In the genomic region with DNA sequence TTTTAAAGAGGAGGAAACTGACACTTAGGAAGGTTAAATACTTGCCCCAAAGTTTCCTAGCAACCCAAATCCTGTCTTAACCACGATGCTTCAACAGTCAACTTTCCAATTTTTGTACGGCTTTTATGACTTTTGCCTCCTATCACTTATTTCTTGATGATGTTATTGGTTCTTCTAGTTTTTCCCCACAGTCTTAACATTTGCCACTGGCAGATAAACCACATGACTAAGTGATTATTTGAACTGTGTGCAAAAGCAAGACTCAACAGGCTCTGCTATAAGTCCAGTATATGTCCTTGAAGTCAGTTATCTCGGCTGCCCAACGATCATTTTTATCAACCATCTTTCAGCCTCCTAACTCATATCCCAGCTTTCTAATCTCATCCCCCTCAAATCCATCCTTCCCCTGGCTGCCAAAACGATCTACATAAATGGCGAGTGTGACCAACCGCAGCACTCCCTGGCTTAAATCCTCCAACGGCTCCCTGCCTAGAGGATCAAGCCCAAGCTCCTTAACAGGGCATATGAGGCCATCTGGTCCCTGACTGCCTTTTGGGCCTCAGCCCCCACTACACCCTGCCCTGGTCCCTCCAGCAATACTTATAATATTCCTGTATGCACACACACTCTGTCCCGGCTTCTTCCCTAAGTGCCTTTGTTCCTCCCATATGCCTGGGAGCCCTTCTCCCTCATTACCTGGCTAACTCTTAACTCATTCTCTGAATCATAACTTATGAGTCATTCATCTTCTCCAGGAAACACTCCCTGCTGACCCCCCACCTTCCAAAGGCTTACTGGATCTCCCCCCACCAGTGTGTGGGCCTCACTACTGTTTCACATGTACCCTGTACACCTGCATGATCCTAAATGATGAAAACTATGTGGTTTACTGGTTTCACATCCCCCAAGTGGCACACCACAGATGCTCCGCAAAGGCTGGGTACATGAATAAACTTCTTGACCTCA, we compare ENCODE assay signal across 1 cellular context.
A peak's percentile ranks its signal among the peaks of the same experiment; 100 is the strongest.
TF ChIP-seq lines count a peak whose summit lies in the region.

No MANE protein-coding gene starts in this region.

TF ChIP-seq in K562, 482 proteins besides CTCF, POLR2A, EP300 and RAD21 (continues in another document):
- TF ChIP-seq NR2C2 (CRISPR knock-in tag; IDR thresholded peaks at IDR 0.05) (no peak), NR2C2 (tag; IDR thresholded peaks at IDR 0.05) (no peak), TEAD2 (tag; IDR thresholded peaks at IDR 0.05) (no peak), ZNF79 (CRISPR knock-in tag; IDR thresholded peaks at IDR 0.05; ENCODE audit: low read depth) (no peak), PHF21A (IDR thresholded peaks at IDR 0.05; ENCODE audit: borderline replicate concordance, low read depth) (no peak), PPARD (CRISPR knock-in tag; IDR thresholded peaks at IDR 0.05) (no peak), ZNF239 (CRISPR knock-in tag; IDR thresholded peaks at IDR 0.05) (no peak), SRSF3 (IDR thresholded peaks at IDR 0.05; ENCODE audit: insufficient read depth, low read length) (no peak), TEAD1 (CRISPR knock-in tag; IDR thresholded peaks at IDR 0.05) (no peak; a peak in 1 of 4 replicates), MBD2 (IDR thresholded peaks at IDR 0.05; ENCODE audit: borderline replicate concordance, low read depth) (0 out of 2 replicates have a peak, but pooled peaks have one; percentile 24), ZNF146 (CRISPR knock-in tag; IDR thresholded peaks at IDR 0.05; ENCODE audit: unreplicated experiment) (no peak), MYBL2 (IDR thresholded peaks at IDR 0.05; ENCODE audit: low read depth) (peak; percentile 91), MYBL2 (CRISPR knock-in tag; IDR thresholded peaks at IDR 0.05; ENCODE audit: borderline replicate concordance) (no peak), ELF2 (CRISPR knock-in tag; IDR thresholded peaks at IDR 0.05) (no peak), ZNF408 (CRISPR knock-in tag; IDR thresholded peaks at IDR 0.05; ENCODE audit: low read depth) (no peak), KDM4B (IDR thresholded peaks at IDR 0.05; ENCODE audit: borderline replicate concordance in 2 of 2, low read depth in 1 of 2) (no peak), ZNF695 (CRISPR knock-in tag; IDR thresholded peaks at IDR 0.05) (no peak), CC2D1A (IDR thresholded peaks at IDR 0.05) (peak; percentile 96), POLR3G (IDR thresholded peaks at IDR 0.05; ENCODE audit: extremely low read depth, insufficient read length, insufficient replicate concordance) (no peak)
- TF ChIP-seq, protein P1, sequence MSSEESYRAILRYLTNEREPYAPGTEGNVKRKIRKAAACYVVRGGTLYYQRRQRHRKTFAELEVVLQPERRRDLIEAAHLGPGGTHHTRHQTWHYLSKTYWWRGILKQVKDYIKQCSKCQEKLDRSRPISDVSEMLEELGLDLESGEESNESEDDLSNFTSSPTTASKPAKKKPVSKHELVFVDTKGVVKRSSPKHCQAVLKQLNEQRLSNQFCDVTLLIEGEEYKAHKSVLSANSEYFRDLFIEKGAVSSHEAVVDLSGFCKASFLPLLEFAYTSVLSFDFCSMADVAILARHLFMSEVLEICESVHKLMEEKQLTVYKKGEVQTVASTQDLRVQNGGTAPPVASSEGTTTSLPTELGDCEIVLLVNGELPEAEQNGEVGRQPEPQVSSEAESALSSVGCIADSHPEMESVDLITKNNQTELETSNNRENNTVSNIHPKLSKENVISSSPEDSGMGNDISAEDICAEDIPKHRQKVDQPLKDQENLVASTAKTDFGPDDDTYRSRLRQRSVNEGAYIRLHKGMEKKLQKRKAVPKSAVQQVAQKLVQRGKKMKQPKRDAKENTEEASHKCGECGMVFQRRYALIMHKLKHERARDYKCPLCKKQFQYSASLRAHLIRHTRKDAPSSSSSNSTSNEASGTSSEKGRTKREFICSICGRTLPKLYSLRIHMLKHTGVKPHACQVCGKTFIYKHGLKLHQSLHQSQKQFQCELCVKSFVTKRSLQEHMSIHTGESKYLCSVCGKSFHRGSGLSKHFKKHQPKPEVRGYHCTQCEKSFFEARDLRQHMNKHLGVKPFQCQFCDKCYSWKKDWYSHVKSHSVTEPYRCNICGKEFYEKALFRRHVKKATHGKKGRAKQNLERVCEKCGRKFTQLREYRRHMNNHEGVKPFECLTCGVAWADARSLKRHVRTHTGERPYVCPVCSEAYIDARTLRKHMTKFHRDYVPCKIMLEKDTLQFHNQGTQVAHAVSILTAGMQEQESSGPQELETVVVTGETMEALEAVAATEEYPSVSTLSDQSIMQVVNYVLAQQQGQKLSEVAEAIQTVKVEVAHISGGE (CRISPR knock-in tag; IDR thresholded peaks at IDR 0.05): 0 out of 6 replicates have a peak, but pooled peaks of 1 of the 3 experiments have one; percentile 61
- TF ChIP-seq, protein P2, sequence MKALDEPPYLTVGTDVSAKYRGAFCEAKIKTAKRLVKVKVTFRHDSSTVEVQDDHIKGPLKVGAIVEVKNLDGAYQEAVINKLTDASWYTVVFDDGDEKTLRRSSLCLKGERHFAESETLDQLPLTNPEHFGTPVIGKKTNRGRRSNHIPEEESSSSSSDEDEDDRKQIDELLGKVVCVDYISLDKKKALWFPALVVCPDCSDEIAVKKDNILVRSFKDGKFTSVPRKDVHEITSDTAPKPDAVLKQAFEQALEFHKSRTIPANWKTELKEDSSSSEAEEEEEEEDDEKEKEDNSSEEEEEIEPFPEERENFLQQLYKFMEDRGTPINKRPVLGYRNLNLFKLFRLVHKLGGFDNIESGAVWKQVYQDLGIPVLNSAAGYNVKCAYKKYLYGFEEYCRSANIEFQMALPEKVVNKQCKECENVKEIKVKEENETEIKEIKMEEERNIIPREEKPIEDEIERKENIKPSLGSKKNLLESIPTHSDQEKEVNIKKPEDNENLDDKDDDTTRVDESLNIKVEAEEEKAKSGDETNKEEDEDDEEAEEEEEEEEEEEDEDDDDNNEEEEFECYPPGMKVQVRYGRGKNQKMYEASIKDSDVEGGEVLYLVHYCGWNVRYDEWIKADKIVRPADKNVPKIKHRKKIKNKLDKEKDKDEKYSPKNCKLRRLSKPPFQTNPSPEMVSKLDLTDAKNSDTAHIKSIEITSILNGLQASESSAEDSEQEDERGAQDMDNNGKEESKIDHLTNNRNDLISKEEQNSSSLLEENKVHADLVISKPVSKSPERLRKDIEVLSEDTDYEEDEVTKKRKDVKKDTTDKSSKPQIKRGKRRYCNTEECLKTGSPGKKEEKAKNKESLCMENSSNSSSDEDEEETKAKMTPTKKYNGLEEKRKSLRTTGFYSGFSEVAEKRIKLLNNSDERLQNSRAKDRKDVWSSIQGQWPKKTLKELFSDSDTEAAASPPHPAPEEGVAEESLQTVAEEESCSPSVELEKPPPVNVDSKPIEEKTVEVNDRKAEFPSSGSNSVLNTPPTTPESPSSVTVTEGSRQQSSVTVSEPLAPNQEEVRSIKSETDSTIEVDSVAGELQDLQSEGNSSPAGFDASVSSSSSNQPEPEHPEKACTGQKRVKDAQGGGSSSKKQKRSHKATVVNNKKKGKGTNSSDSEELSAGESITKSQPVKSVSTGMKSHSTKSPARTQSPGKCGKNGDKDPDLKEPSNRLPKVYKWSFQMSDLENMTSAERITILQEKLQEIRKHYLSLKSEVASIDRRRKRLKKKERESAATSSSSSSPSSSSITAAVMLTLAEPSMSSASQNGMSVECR (CRISPR knock-in tag; IDR thresholded peaks at IDR 0.05): no peak; the same call in 1 of the 2 replicates
- TF ChIP-seq, protein P3, sequence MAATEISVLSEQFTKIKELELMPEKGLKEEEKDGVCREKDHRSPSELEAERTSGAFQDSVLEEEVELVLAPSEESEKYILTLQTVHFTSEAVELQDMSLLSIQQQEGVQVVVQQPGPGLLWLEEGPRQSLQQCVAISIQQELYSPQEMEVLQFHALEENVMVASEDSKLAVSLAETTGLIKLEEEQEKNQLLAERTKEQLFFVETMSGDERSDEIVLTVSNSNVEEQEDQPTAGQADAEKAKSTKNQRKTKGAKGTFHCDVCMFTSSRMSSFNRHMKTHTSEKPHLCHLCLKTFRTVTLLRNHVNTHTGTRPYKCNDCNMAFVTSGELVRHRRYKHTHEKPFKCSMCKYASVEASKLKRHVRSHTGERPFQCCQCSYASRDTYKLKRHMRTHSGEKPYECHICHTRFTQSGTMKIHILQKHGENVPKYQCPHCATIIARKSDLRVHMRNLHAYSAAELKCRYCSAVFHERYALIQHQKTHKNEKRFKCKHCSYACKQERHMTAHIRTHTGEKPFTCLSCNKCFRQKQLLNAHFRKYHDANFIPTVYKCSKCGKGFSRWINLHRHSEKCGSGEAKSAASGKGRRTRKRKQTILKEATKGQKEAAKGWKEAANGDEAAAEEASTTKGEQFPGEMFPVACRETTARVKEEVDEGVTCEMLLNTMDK (IDR thresholded peaks at IDR 0.05; ENCODE audit: borderline replicate concordance, insufficient read depth, low read depth, low read length, poor library complexity, severe bottlenecking): no peak
- TF ChIP-seq, protein P4, sequence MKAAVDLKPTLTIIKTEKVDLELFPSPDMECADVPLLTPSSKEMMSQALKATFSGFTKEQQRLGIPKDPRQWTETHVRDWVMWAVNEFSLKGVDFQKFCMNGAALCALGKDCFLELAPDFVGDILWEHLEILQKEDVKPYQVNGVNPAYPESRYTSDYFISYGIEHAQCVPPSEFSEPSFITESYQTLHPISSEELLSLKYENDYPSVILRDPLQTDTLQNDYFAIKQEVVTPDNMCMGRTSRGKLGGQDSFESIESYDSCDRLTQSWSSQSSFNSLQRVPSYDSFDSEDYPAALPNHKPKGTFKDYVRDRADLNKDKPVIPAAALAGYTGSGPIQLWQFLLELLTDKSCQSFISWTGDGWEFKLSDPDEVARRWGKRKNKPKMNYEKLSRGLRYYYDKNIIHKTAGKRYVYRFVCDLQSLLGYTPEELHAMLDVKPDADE (conservative IDR thresholded peaks at IDR 0.05; ENCODE audit: control insufficient read depth, low read depth, low read length): 0 out of 2 replicates have a peak, but pooled peaks have one; percentile 41
- TF ChIP-seq, protein P5, sequence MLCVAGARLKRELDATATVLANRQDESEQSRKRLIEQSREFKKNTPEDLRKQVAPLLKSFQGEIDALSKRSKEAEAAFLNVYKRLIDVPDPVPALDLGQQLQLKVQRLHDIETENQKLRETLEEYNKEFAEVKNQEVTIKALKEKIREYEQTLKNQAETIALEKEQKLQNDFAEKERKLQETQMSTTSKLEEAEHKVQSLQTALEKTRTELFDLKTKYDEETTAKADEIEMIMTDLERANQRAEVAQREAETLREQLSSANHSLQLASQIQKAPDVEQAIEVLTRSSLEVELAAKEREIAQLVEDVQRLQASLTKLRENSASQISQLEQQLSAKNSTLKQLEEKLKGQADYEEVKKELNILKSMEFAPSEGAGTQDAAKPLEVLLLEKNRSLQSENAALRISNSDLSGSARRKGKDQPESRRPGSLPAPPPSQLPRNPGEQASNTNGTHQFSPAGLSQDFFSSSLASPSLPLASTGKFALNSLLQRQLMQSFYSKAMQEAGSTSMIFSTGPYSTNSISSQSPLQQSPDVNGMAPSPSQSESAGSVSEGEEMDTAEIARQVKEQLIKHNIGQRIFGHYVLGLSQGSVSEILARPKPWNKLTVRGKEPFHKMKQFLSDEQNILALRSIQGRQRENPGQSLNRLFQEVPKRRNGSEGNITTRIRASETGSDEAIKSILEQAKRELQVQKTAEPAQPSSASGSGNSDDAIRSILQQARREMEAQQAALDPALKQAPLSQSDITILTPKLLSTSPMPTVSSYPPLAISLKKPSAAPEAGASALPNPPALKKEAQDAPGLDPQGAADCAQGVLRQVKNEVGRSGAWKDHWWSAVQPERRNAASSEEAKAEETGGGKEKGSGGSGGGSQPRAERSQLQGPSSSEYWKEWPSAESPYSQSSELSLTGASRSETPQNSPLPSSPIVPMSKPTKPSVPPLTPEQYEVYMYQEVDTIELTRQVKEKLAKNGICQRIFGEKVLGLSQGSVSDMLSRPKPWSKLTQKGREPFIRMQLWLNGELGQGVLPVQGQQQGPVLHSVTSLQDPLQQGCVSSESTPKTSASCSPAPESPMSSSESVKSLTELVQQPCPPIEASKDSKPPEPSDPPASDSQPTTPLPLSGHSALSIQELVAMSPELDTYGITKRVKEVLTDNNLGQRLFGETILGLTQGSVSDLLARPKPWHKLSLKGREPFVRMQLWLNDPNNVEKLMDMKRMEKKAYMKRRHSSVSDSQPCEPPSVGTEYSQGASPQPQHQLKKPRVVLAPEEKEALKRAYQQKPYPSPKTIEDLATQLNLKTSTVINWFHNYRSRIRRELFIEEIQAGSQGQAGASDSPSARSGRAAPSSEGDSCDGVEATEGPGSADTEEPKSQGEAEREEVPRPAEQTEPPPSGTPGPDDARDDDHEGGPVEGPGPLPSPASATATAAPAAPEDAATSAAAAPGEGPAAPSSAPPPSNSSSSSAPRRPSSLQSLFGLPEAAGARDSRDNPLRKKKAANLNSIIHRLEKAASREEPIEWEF (CRISPR knock-in tag; IDR thresholded peaks at IDR 0.05): no peak
- TF ChIP-seq, protein P6, sequence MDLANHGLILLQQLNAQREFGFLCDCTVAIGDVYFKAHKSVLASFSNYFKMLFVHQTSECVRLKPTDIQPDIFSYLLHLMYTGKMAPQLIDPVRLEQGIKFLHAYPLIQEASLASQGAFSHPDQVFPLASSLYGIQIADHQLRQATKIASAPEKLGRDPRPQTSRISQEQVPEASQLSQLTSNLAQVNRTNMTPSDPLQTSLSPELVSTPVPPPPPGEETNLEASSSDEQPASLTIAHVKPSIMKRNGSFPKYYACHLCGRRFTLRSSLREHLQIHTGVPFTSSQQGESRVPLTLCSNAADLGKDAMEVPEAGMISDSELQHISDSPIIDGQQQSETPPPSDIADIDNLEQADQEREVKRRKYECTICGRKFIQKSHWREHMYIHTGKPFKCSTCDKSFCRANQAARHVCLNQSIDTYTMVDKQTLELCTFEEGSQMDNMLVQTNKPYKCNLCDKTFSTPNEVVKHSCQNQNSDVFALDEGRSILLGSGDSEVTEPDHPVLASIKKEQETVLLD (IDR thresholded peaks at IDR 0.05): peak; percentile 72; the same call in 1 of the 2 replicates
- TF ChIP-seq, protein P7, sequence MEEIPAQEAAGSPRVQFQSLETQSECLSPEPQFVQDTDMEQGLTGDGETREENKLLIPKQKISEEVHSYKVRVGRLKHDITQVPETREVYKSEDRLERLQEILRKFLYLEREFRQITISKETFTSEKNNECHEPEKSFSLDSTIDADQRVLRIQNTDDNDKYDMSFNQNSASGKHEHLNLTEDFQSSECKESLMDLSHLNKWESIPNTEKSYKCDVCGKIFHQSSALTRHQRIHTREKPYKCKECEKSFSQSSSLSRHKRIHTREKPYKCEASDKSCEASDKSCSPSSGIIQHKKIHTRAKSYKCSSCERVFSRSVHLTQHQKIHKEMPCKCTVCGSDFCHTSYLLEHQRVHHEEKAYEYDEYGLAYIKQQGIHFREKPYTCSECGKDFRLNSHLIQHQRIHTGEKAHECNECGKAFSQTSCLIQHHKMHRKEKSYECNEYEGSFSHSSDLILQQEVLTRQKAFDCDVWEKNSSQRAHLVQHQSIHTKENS (CRISPR knock-in tag; IDR thresholded peaks at IDR 0.05): no peak
- TF ChIP-seq, protein P8, sequence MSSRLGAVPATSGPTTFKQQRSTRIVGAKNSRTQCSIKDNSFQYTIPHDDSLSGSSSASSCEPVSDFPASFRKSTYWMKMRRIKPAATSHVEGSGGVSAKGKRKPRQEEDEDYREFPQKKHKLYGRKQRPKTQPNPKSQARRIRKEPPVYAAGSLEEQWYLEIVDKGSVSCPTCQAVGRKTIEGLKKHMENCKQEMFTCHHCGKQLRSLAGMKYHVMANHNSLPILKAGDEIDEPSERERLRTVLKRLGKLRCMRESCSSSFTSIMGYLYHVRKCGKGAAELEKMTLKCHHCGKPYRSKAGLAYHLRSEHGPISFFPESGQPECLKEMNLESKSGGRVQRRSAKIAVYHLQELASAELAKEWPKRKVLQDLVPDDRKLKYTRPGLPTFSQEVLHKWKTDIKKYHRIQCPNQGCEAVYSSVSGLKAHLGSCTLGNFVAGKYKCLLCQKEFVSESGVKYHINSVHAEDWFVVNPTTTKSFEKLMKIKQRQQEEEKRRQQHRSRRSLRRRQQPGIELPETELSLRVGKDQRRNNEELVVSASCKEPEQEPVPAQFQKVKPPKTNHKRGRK (tag; IDR thresholded peaks at IDR 0.05): no peak
